ENCODE assay signal across 8 cellular contexts in the genomic region with DNA sequence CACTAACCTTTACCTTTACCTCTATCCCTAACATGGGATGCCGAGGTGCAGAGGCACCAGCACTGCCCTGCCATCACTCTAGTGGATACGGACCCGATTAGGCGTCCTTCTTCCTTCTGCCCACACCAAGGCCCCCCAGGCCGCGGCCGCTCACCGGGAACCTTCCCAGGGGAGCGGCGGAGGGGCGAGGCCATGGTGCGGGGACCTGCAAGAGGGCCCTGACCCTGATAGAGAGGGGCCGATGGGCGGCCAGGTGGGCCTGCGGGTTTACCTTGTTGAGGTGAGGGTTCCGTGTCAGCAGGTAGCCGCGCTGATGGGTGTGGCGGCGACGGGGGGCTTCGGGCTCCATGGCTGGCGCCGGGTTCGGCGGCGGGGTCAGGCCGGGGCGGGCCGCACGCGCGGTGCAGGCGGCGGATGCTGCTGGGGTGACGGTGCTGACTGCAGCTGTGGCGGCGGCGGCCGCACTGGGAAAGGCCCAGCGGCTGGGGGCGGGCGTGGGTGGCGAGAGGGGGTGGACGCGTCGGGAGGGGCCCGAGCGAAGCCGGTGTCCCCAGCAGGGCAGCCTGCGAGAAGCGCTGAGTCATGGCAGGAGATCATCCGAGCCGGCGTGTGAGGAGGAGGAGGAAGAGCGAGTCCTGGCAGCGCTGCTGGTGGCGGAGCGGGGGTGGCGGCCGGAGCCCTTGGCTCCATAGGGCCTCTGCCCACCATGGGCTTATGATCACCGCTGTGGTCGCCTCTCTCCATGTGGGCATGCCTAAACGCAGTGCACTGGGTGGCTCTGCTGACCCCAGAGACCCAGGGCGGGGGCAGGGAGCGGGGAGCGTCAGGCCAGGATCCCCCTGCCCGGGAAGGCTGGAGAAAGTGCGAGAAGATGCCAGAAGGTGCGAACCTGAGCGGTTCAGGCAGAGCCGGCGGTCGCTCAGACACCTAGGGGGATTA. TPM values are rescaled to one million over a fixed set of nuclear protein-coding genes. Genes with fewer than 3 reads are reported as not detected.
DNase-seq lines count a peak whose midpoint lies in the region; ATAC-seq and TF ChIP-seq lines count a peak whose summit lies in the region.

A gene (minus strand): TSS at position 446 of the 939 bp plus-strand sequence. CDS start 97 bp downstream, at position 349.

- peak within 1 kb of the TSS; percentile 91 for H4K91ac ChIP-seq in trophoblast cell (ENCODE audit: low read depth, low read length)

- DNase-seq in AG09319 (ENCODE audit: extremely low read depth, low read depth) = peak; percentile 65
- peak; percentile 80 for DNase-seq in NOMO-1 treated with DMSO at 0.1 percent for 48 hours (lab: John Stamatoyannopoulos, UW; ENCODE audit: unreplicated experiment)
- DNase-seq in amniotic epithelial cell (ENCODE audit: low read depth) = peak; percentile 69
- peak; percentile 90 for DNase-seq in cardiac septum (ENCODE audit: low spot score)
- DNase-seq in trophoblast cell = peak; percentile 33 to 49
- no peak for DNase-seq in RKO (ENCODE audit: low spot score)

- peak within 1 kb of the TSS; percentile 81 for H3K4me3 ChIP-seq in trophoblast cell (ENCODE audit: low read depth, low read length)

- H3K79me2 ChIP-seq in trophoblast cell (ENCODE audit: control insufficient read depth, insufficient read depth, low read length, poor library complexity) = peaks cover 8% of the 10 kb centered on the region

- WGBS in trophoblast cell (ENCODE audit: extremely low coverage, insufficient coverage, insufficient read length) = no CpG with 5 or more reads among the region's 74 CpGs

- no peaks in the 10 kb centered on the region for H3K27me3 ChIP-seq in trophoblast cell (ENCODE audit: insufficient read depth, low read length)

- peak within 1 kb of the TSS; percentile 81 for H3K14ac ChIP-seq in trophoblast cell (ENCODE audit: low read length)

- ATAC-seq in GM18868 (IDR thresholded peaks at IDR 0.05; ENCODE audit: unreplicated experiment) = peak; percentile 75
- ATAC-seq in HG03025 (IDR thresholded peaks at IDR 0.05; ENCODE audit: low FRiP score, unreplicated experiment) = peak; percentile 76

- peak within 1 kb of the TSS; percentile 81 for H3K18ac ChIP-seq in trophoblast cell (ENCODE audit: low read length)

- peak within 1 kb of the TSS; percentile 91 for H2AFZ ChIP-seq in trophoblast cell (ENCODE audit: insufficient read depth, low read length, poor library complexity)

- H2AK5ac ChIP-seq in trophoblast cell (ENCODE audit: low read length) = peak within 1 kb of the TSS; percentile 64

- peak within 1 kb of the TSS; percentile 97 for H3K4me2 ChIP-seq in trophoblast cell (ENCODE audit: low read length)

- peak within 1 kb of the TSS; percentile 67 for H3K9ac ChIP-seq in trophoblast cell (ENCODE audit: low read length)

- H3K4ac ChIP-seq in trophoblast cell (ENCODE audit: low read depth, low read length) = peak within 1 kb of the TSS; percentile 65

- peak within 1 kb of the TSS; percentile 94 for H4K12ac ChIP-seq in trophoblast cell (ENCODE audit: low read depth, low read length)

- no peaks in the 10 kb centered on the region for H3K9me3 ChIP-seq in trophoblast cell (ENCODE audit: insufficient read depth, low read depth, low read length)

- H3K27ac ChIP-seq in trophoblast cell (ENCODE audit: low read depth, low read length) = peak within 1 kb of the TSS; percentile 71

- peak within 1 kb of the TSS; percentile 75 for H2BK120ac ChIP-seq in trophoblast cell (ENCODE audit: insufficient read depth, low read length, poor library complexity)

- no peak for TF ChIP-seq CTCF in AG09319 (IDR thresholded peaks at IDR 0.05; ENCODE audit: low read depth, low read length)

- H3K4me1 ChIP-seq in trophoblast cell (ENCODE audit: control insufficient read depth in 1 of 2, insufficient read depth in 2 of 2, low read length in 2 of 2) = peaks cover 5 to 11% of the 10 kb centered on the region in 2 experiments

- H2BK5ac ChIP-seq in trophoblast cell (ENCODE audit: low read depth, low read length, poor library complexity) = peak within 1 kb of the TSS; percentile 73

- H4K8ac ChIP-seq in trophoblast cell (ENCODE audit: low read depth, low read length) = peak within 1 kb of the TSS; percentile 79

- peaks cover 11% of the 10 kb centered on the region for H3K79me1 ChIP-seq in trophoblast cell (ENCODE audit: low read length)

- peak within 1 kb of the TSS; percentile 72 for H2BK12ac ChIP-seq in trophoblast cell (ENCODE audit: low read length)

- no peak within 1 kb of the TSS for H3K23ac ChIP-seq in trophoblast cell (ENCODE audit: low read length)

- intact Hi-C loops in cardiac septum (cut with DNase I) = no loop called here

- no peaks in the 10 kb centered on the region for H3K36me3 ChIP-seq in trophoblast cell (ENCODE audit: control insufficient read depth in 1 of 2, insufficient read depth in 2 of 2, low read length in 2 of 2)

RNA-seq across cellular contexts. Expression of the gene that starts here (rescaled TPM):
- 17.9 TPM for total RNA-seq in cardiac septum
- 12.2 and 14.4 TPM in 2 replicates for polyA plus RNA-seq in trophoblast cell (2013)
